In genomic region chr11:9072790-9073189, GRCh38 we compare ENCODE assay signal across 1 cellular context.
TF ChIP-seq lines count a peak whose summit lies in the region.

No MANE protein-coding gene starts in this region.

TF ChIP-seq in GM23338, 12 proteins besides CTCF, POLR2A, EP300 and RAD21 (continued from another document):
- TF ChIP-seq ZNF462 (CRISPR knock-in tag; IDR thresholded peaks at IDR 0.05): no peak
- no peak for TF ChIP-seq JUNB (IDR thresholded peaks at IDR 0.05; ENCODE audit: unreplicated experiment)
- TF ChIP-seq ZNF331 (CRISPR knock-in tag; IDR thresholded peaks at IDR 0.05; ENCODE audit: low read depth): no peak
- TF ChIP-seq STAT1 (IDR thresholded peaks at IDR 0.05; ENCODE audit: unreplicated experiment): no peak
- TF ChIP-seq NANOG (IDR thresholded peaks at IDR 0.05; ENCODE audit: borderline replicate concordance): no peak
- no peak for TF ChIP-seq ZNF114 (CRISPR knock-in tag; IDR thresholded peaks at IDR 0.05)
- TF ChIP-seq EZH2 (IDR thresholded peaks at IDR 0.05; ENCODE audit: low read depth, unreplicated experiment): no peak
- TF ChIP-seq EZH2phosphoT487 (IDR thresholded peaks at IDR 0.05; ENCODE audit: unreplicated experiment): no peak
- TF ChIP-seq CREB1 (CRISPR knock-in tag; IDR thresholded peaks at IDR 0.05; ENCODE audit: low read depth): no peak
- TF ChIP-seq REST (IDR thresholded peaks at IDR 0.05; ENCODE audit: unreplicated experiment): no peak
